In genomic region chr5:137360607-137361006, GRCh38 we compare ENCODE assay signal across 18 cellular contexts.
DNase-seq lines count a peak whose midpoint lies in the region; ATAC-seq, FAIRE-seq and TF ChIP-seq lines count a peak whose summit lies in the region.
"Had no signal": no experiment of that assay in that cellular context is flagged by ENCODE, and none has a peak within 500 bp of the region (broad histone marks: within the 10 kb centered on the region; RNA-seq: fewer than 3 reads in every experiment).

No MANE protein-coding gene starts in this region.

- H3K9ac ChIP-seq in PC-3 (ENCODE audit: low read length) (no peak overlapping the region), endothelial cell of umbilical vein (replicated peaks; ENCODE audit: extremely low read depth, insufficient read depth, low read length) (peak overlapping the region; percentile 59), H9 (ENCODE audit: extremely low read depth, insufficient read length, low read length) (no peak overlapping the region)

- H3K79me1 ChIP-seq in H9 (ENCODE audit: insufficient read depth, low read depth, low read length, poor library complexity, severe bottlenecking), result no peaks in the 10 kb centered on the region

- BruUV-seq in PC-3 (replicated peaks; lab: Mats Ljungman, UMichigan) (no TSS peak), endothelial cell of umbilical vein (replicated peaks; lab: Mats Ljungman, UMichigan) (no TSS peak)

- no peak overlapping the region for H4K91ac ChIP-seq in H9 (ENCODE audit: insufficient read length, low read depth, low read length)

- no peak for TF ChIP-seq POLR2A in endothelial cell of umbilical vein (IDR thresholded peaks at IDR 0.05; ENCODE audit: low read depth, low read length)

- no peak overlapping the region for H2AK5ac ChIP-seq in H9 (ENCODE audit: insufficient read length, low read length)

- H4K5ac ChIP-seq in H9 (ENCODE audit: insufficient read length, low read depth, low read length), result no peak overlapping the region

- H3K79me2 ChIP-seq in PC-3 (ENCODE audit: low read length) (no peaks in the 10 kb centered on the region), endothelial cell of umbilical vein (ENCODE audit: control insufficient read depth, insufficient read depth, low read length) (peaks cover 43% of the 10 kb centered on the region), H9 (ENCODE audit: insufficient read depth, low read length) (no peaks in the 10 kb centered on the region)

- H3K23me2 ChIP-seq in H9 (ENCODE audit: insufficient read length, low read depth, low read length, poor library complexity, severe bottlenecking), result no peaks in the 10 kb centered on the region

- H3K23ac ChIP-seq in H9 (ENCODE audit: insufficient read length, low read depth, low read length), result no peak overlapping the region

- TF ChIP-seq CTCF in PC-3 (conservative IDR thresholded peaks at IDR 0.05; ENCODE audit: low read depth, low read length) (no peak), endothelial cell of umbilical vein (IDR thresholded peaks at IDR 0.05; ENCODE audit: extremely low read depth in 1 of 2, insufficient read depth in 1 of 2, low read depth in 1 of 2, low read length in 2 of 2) (no peak), H9 (conservative IDR thresholded peaks at IDR 0.05) (no peak)

- 0 out of 4 replicates have a peak, but pooled peaks cover 3% of the 10 kb centered on the region in 2 experiments for H3K4me1 Mint-ChIP-seq in H9
- H3K4me1 Mint-ChIP-seq in activated naive CD4-positive, alpha-beta T cell treated with anti-CD3 and anti-CD28 coated beads for 36 hours (ENCODE audit: low read depth), result no peaks in the 10 kb centered on the region
- H3K4me1 Mint-ChIP-seq: CD14-positive monocyte had no signal

- H3K4me2 ChIP-seq in PC-3 (ENCODE audit: low read length) (no peak overlapping the region), endothelial cell of umbilical vein (ENCODE audit: insufficient read depth, low read length) (peak overlapping the region; percentile 60), H9 (ENCODE audit: insufficient read depth, insufficient read length, low read length) (no peak overlapping the region)

- no peaks in the 10 kb centered on the region for H3K9me2 ChIP-seq in PC-3 (replicated peaks; ENCODE audit: low read length)

- H3K9me3 ChIP-seq in PC-3 (ENCODE audit: low read length), result no peaks in the 10 kb centered on the region
- H3K9me3 ChIP-seq in endothelial cell of umbilical vein (replicated peaks; ENCODE audit: control insufficient read depth, insufficient read depth, low read length), result no peaks in the 10 kb centered on the region
- no peaks in the 10 kb centered on the region for H3K9me3 ChIP-seq in H9 (ENCODE audit: control insufficient read depth, low read depth, low read length)

- CTCF ChIA-PET in PC-3 (lab: Charles Lee) (no interaction called here), endothelial cell of umbilical vein (lab: Charles Lee) (interaction anchor here (0.6 to 4.7 kb wide), 6 partner anchors 8 to 199 kb away, joined by 3 to 53 read pairs (median 6); no protein-coding TSS in a partner anchor)
- CTCF ChIA-PET in activated naive CD4-positive, alpha-beta T cell treated with anti-CD3 and anti-CD28 coated beads for 36 hours (lab: Charles Lee), result no interaction called here

- dilution Hi-C loops in endothelial cell of umbilical vein (cut with MboI; ENCODE audit: extremely low pct_ligation_motif_present, low sequenced_read_pairs), result no loop called here

- H3K27me3 ChIP-seq in PC-3 (ENCODE audit: low read length) (no peaks in the 10 kb centered on the region), endothelial cell of umbilical vein (ENCODE audit: control insufficient read depth in 2 of 2, insufficient read depth in 2 of 2, low read length in 2 of 2) (no peaks in the 10 kb centered on the region), H9 (ENCODE audit: insufficient read depth, low read length) (no peaks in the 10 kb centered on the region)

- no peak overlapping the region for H3K56ac ChIP-seq in H9 (ENCODE audit: insufficient read length, low read depth, low read length)

- peaks cover 2% of the 10 kb centered on the region for H3K27me3 Mint-ChIP-seq in H9 (ENCODE audit: low read depth)
- H3K27me3 Mint-ChIP-seq in activated naive CD4-positive, alpha-beta T cell treated with anti-CD3 and anti-CD28 coated beads for 36 hours (ENCODE audit: low read depth), result peaks cover 8% of the 10 kb centered on the region

- POLR2A ChIA-PET in PC-3 (lab: Charles Lee; ENCODE audit: unreplicated experiment) (no interaction called here), endothelial cell of umbilical vein (lab: Charles Lee) (interaction anchor here (0.6 kb wide), 1 partner anchor 40 kb away, joined by 3 read pairs; no protein-coding TSS in a partner anchor)

- H2BK12ac ChIP-seq in H9 (ENCODE audit: insufficient read length, low read depth, low read length), result no peak overlapping the region

- no peaks in the 10 kb centered on the region for H3K9me1 ChIP-seq in endothelial cell of umbilical vein (replicated peaks; ENCODE audit: control insufficient read depth, extremely low read depth, insufficient read depth, low read length)

- no peak overlapping the region for H2BK5ac ChIP-seq in H9 (ENCODE audit: insufficient read length, low read length)

- no peak overlapping the region for H4K8ac ChIP-seq in H9 (replicated peaks; ENCODE audit: insufficient read length, low read depth, low read length)

- no peak overlapping the region for H3K27ac Mint-ChIP-seq in H9
- H3K27ac Mint-ChIP-seq in activated naive CD4-positive, alpha-beta T cell treated with anti-CD3 and anti-CD28 coated beads for 36 hours, result no peak overlapping the region
- H3K27ac Mint-ChIP-seq: CD14-positive monocyte had no signal

- H2AFZ ChIP-seq in PC-3 (ENCODE audit: low read length) (no peak overlapping the region), endothelial cell of umbilical vein (ENCODE audit: low read depth, low read length) (no peak overlapping the region), H9 (ENCODE audit: low read length) (no peak overlapping the region)

- H3K4me1 ChIP-seq in PC-3 (ENCODE audit: insufficient read depth, low read length) (0 out of 2 replicates have a peak, but pooled peaks cover 6% of the 10 kb centered on the region), endothelial cell of umbilical vein (ENCODE audit: control insufficient read depth, extremely low read depth, insufficient read depth, low read length) (peaks cover 40% of the 10 kb centered on the region), H9 (ENCODE audit: insufficient read depth, low read length) (no peaks in the 10 kb centered on the region)

- H3K36me3 Mint-ChIP-seq in H9 (ENCODE audit: insufficient read depth in 1 of 3, low read depth in 3 of 3), result no peaks in the 10 kb centered on the region
- no peaks in the 10 kb centered on the region for H3K36me3 Mint-ChIP-seq in activated naive CD4-positive, alpha-beta T cell treated with anti-CD3 and anti-CD28 coated beads for 36 hours (ENCODE audit: low read depth)
- H3K36me3 Mint-ChIP-seq: CD14-positive monocyte had no signal

- H3K27ac ChIP-seq in PC-3 (ENCODE audit: low read length), result no peak overlapping the region
- peak overlapping the region; percentile 95 for H3K27ac ChIP-seq in endothelial cell of umbilical vein (ENCODE audit: insufficient read depth, low read depth, low read length)
- H3K27ac ChIP-seq in H9 (ENCODE audit: insufficient read length, low read depth, low read length), result no peak overlapping the region
- H3K27ac ChIP-seq: SK-N-MC had no signal

- no peaks in the 10 kb centered on the region for H4K20me1 ChIP-seq in PC-3 (ENCODE audit: low read length)
- no peaks in the 10 kb centered on the region for H4K20me1 ChIP-seq in endothelial cell of umbilical vein (replicated peaks; ENCODE audit: control insufficient read depth, extremely low read depth, insufficient read depth, low read length)
- no peaks in the 10 kb centered on the region for H4K20me1 ChIP-seq in H9 (ENCODE audit: control insufficient read depth, insufficient read depth, insufficient read length)

- DNase-seq in ELR (ENCODE audit: low read depth), result peak; percentile 26
- peak; percentile 14 for DNase-seq in PC-3
- peak; percentile 64 for DNase-seq in endothelial cell of umbilical vein (ENCODE audit: low read depth, low spot score)
- peak; percentile 8 for DNase-seq in kidney tubule cell (ENCODE audit: low spot score)
- no peak for DNase-seq in H9
- DNase-seq in GM19240 (ENCODE audit: insufficient read length, low spot score), result no peak
- no peak for DNase-seq in activated naive CD4-positive, alpha-beta T cell treated with anti-CD3 and anti-CD28 coated beads for 36 hours
- DNase-seq: AML-193, NCI-H1436, NCI-H2029, NCI-H2171 treated with DMSO at 0.1 percent for 48 hours, Right ventricle myocardium superior had no signal

- no peaks in the 10 kb centered on the region for H3K9me3 Mint-ChIP-seq in H9
- H3K9me3 Mint-ChIP-seq in activated naive CD4-positive, alpha-beta T cell treated with anti-CD3 and anti-CD28 coated beads for 36 hours, result no peaks in the 10 kb centered on the region

- intact Hi-C loops in PC-3 (cut with micrococcal nuclease) (no loop called here), endothelial cell of umbilical vein (cut with micrococcal nuclease) (loop anchor here (1.0 to 5.0 kb wide), 6 partner anchors 14 to 202 kb away; partner anchors contain the start of gene SPOCK1)
- intact Hi-C loops in activated naive CD4-positive, alpha-beta T cell treated with anti-CD3 and anti-CD28 coated beads for 36 hours (cut with micrococcal nuclease), result no loop called here

- H2BK20ac ChIP-seq in H9 (ENCODE audit: low read depth, low read length, poor library complexity, severe bottlenecking), result no peak overlapping the region

- H3K36me3 ChIP-seq in PC-3 (ENCODE audit: low read depth, low read length), result no peaks in the 10 kb centered on the region
- H3K36me3 ChIP-seq in endothelial cell of umbilical vein (ENCODE audit: control insufficient read depth in 2 of 2, extremely low read depth in 1 of 2, insufficient read depth in 2 of 2, low read length in 2 of 2), result no peaks in the 10 kb centered on the region

- no peak overlapping the region for H3K4ac ChIP-seq in H9 (ENCODE audit: low read depth, low read length)

- H3K18ac ChIP-seq in H9 (ENCODE audit: insufficient read length, low read depth, low read length), result no peak overlapping the region

- no peak overlapping the region for H3K4me3 Mint-ChIP-seq in H9
- H3K4me3 Mint-ChIP-seq in activated naive CD4-positive, alpha-beta T cell treated with anti-CD3 and anti-CD28 coated beads for 36 hours, result no peak overlapping the region
- H3K4me3 Mint-ChIP-seq: CD14-positive monocyte had no signal

- no peaks in the 10 kb centered on the region for H3F3A ChIP-seq in PC-3 (ENCODE audit: low read length, unreplicated experiment)

- H3K14ac ChIP-seq in H9 (ENCODE audit: insufficient read depth, low read length), result no peak overlapping the region

- no peak overlapping the region for H3T11ph ChIP-seq in H9 (ENCODE audit: low read length)

- H2BK15ac ChIP-seq in H9 (ENCODE audit: low read depth, low read length), result no peak overlapping the region

- no peak for ATAC-seq in PC-3
- ATAC-seq in HG02840 (IDR thresholded peaks at IDR 0.05; ENCODE audit: low FRiP score, unreplicated experiment), result no peak
- ATAC-seq: HCT116, K562, Panc1 had no signal

- no peak for FAIRE-seq in endothelial cell of umbilical vein (lab: Jason Lieb, UNC)
- FAIRE-seq: K562 had no signal

- no peak overlapping the region for H2BK120ac ChIP-seq in H9 (ENCODE audit: low read depth, low read length, poor library complexity, severe bottlenecking)

- H3K4me3 ChIP-seq in PC-3 (ENCODE audit: low read length) (no peak overlapping the region), endothelial cell of umbilical vein (replicated peaks in 1 of 3; ENCODE audit: insufficient read depth in 1 of 3, low read depth in 1 of 3, low read length in 3 of 3) (no peak overlapping the region)
- H3K4me3 ChIP-seq: K562, SK-N-MC had no signal

Comparison
In these comparisons a context has a peak if more than half of its experiments do, and no peak if none do; other contexts are left out.
1. DNase-seq: peak in ELR (single experiment), PC-3 (single experiment), endothelial cell of umbilical vein (single experiment) and kidney tubule cell (single experiment); none in H9 (single experiment), GM19240 (single experiment) and activated naive CD4-positive, alpha-beta T cell treated with anti-CD3 and anti-CD28 coated beads for 36 hours (single experiment).